Comparison of ENCODE assay signal across 9 cellular contexts in genomic region chr2:223970343-223971128, GRCh38. TPM values are rescaled to one million over a fixed set of nuclear protein-coding genes. Genes with fewer than 3 reads are reported as not detected.
DNase-seq lines count a peak whose midpoint lies in the region; ATAC-seq and TF ChIP-seq lines count a peak whose summit lies in the region.
"Had no signal": no experiment of that assay in that cellular context is flagged by ENCODE, and none has a peak within 500 bp of the region (broad histone marks: within the 10 kb centered on the region; RNA-seq: fewer than 3 reads in every experiment).

No MANE protein-coding gene starts in this region.

- peaks cover 6% of the 10 kb centered on the region for H3K36me3 Mint-ChIP-seq in brain

- H3K9ac ChIP-seq in SK-N-MC (ENCODE audit: insufficient read length) = no peak overlapping the region

- peak; percentile 30 for DNase-seq in DMS53 treated with DMSO at 0.1 percent for 48 hours (lab: John Stamatoyannopoulos, UW; ENCODE audit: unreplicated experiment)
- DNase-seq in Kasumi-1 (lab: John Stamatoyannopoulos, UW) = peak; percentile 47 to 50
- peak; percentile 84 for DNase-seq in SK-N-MC (ENCODE audit: low read depth, low spot score)
- no peak for DNase-seq in kidney epithelial cell (ENCODE audit: low read depth)
- peak; percentile 8 for DNase-seq in stimulated activated CD8-positive, alpha-beta memory T cell treated with anti-CD3 and anti-CD28 coated beads, Interleukin-12 subunit alpha, Interleukin-12 subunit beta, amount 100 ng/mL, for 24 hours (ENCODE audit: extremely low read depth)
- no peak for DNase-seq in GOT3 (lab: John Stamatoyannopoulos, UW)

- H3K36me3 ChIP-seq in SK-N-MC (ENCODE audit: insufficient read depth, low read length) (peaks cover 28% of the 10 kb centered on the region), kidney epithelial cell (ENCODE audit: control insufficient read depth, insufficient read depth, low read length) (no peaks in the 10 kb centered on the region)

- peak overlapping the region in 2 of 5 experiments; percentile 39 to 74 for H3K27ac Mint-ChIP-seq in brain
- H3K27ac Mint-ChIP-seq: activated naive CD8-positive, alpha-beta T cell had no signal

- H3K9me3 Mint-ChIP-seq in brain = no peaks in the 10 kb centered on the region

- no peak overlapping the region for H3K4me3 Mint-ChIP-seq in brain
- H3K4me3 Mint-ChIP-seq: activated naive CD8-positive, alpha-beta T cell had no signal

- TF ChIP-seq CTCF in brain (conservative IDR thresholded peaks at IDR 0.05) (peak; percentile 91 to 93), kidney epithelial cell (IDR thresholded peaks at IDR 0.05; ENCODE audit: insufficient read depth, low read length, poor library complexity, severe bottlenecking) (peak; percentile 85)

- peak; percentile 48 for ATAC-seq in GM21381 (IDR thresholded peaks at IDR 0.05; ENCODE audit: unreplicated experiment)

- no peak overlapping the region for H3K27ac ChIP-seq in SK-N-MC

- no peaks in the 10 kb centered on the region for H3K9me3 ChIP-seq in SK-N-MC (ENCODE audit: low read depth, low read length)

- no peaks in the 10 kb centered on the region for H3K27me3 Mint-ChIP-seq in brain
- H3K27me3 Mint-ChIP-seq: activated naive CD8-positive, alpha-beta T cell had no signal

- H3K4me3 ChIP-seq in SK-N-MC (no peak overlapping the region), kidney epithelial cell (ENCODE audit: low read depth, low read length) (no peak overlapping the region)

- H3K27me3 ChIP-seq in kidney epithelial cell (ENCODE audit: control insufficient read depth, insufficient read depth, low read length) = no peaks in the 10 kb centered on the region

- H3K4me1 Mint-ChIP-seq in brain = peaks cover 10% of the 10 kb centered on the region

RNA-seq across cellular contexts. Expression of gene MRPL44, which starts 13.3 kb away (rescaled TPM):
- 26.2 TPM for polyA plus RNA-seq in brain (ENCODE audit: insufficient read depth, low read depth, low replicate concordance)
- total RNA-seq in kidney epithelial cell = 53.5 and 62.2 TPM in 2 replicates

RNA-seq across cellular contexts. Expression of gene WDFY1, which starts 25.4 kb away (rescaled TPM):
- polyA plus RNA-seq in brain (ENCODE audit: insufficient read depth, low read depth, low replicate concordance) = 12.3 TPM
- total RNA-seq in kidney epithelial cell = 40.9 and 47.3 TPM in 2 replicates

Comparison
In these comparisons a context has a peak if more than half of its experiments do, and no peak if none do; other contexts are left out.
1. DNase-seq: peak in DMS53 treated with DMSO at 0.1 percent for 48 hours (single experiment), Kasumi-1 (2 of 2), SK-N-MC (single experiment) and stimulated activated CD8-positive, alpha-beta memory T cell treated with anti-CD3 and anti-CD28 coated beads, Interleukin-12 subunit alpha, Interleukin-12 subunit beta, amount 100 ng/mL, for 24 hours (single experiment); none in kidney epithelial cell (single experiment) and GOT3 (single experiment).